ENCODE assay signal across 8 cellular contexts in the genomic region with DNA sequence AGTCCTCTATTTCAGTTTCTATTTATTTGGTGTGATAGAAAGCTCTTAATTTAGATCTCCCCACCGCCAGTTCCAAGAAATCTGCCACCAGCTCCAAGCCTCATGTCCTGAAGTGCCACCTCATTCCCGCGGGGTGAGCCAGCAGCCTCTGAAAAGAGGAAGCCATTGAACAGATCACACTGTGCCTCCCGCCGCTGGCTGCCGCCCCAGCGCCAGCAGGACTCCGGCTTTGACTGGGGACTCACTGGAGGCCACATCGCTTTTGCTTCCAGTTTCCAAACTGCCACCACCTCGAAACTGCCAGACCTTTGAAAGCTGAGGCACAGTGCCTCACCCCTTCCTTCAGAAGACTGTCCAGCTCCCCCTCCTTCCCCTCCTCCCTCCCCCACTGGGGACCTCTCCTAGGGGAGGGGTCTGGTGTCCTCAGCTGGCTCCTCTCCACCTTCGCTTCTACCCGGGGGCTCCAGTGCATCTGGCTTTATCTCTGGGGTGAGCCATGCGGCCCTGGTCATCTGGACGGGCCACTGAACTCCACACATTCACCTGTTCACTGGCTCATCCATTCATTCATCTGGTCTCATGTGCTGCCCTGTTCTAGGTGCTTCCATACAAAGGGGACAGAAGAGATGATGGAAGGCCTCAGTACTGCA. TPM values are rescaled to one million over a fixed set of nuclear protein-coding genes. Genes with fewer than 3 reads are reported as not detected.
DNase-seq lines count a peak whose midpoint lies in the region; ATAC-seq and TF ChIP-seq lines count a peak whose summit lies in the region.

No MANE protein-coding gene starts in this region.

- no peaks in the 10 kb centered on the region for H3K9me2 ChIP-seq in OCI-LY1 (ENCODE audit: low read depth, low read length)

- peaks cover 8 to 21% of the 10 kb centered on the region in 2 donors for H3K4me1 Mint-ChIP-seq in natural killer cell

- intact Hi-C loops in natural killer cell (cut with micrococcal nuclease) = no loop called here

- H3K27ac ChIP-seq in OCI-LY1 (ENCODE audit: low read depth, low read length, poor library complexity, severe bottlenecking) (no peak overlapping the region), coronary artery (peak overlapping the region; percentile 60 to 78)

- no peaks in the 10 kb centered on the region for H3K27me3 ChIP-seq in OCI-LY1 (ENCODE audit: insufficient read depth, low read length)

- H3K4me2 ChIP-seq in OCI-LY1 (ENCODE audit: low read length) = peak overlapping the region; percentile 40

- H3K4me3 Mint-ChIP-seq in natural killer cell = peak overlapping the region; percentile 58

- DNase-seq in activated T-cell treated with anti-CD3 and anti-CD28 coated beads for 48 hours (ENCODE audit: low read depth) = peak; percentile 40
- no peak for DNase-seq in activated T-cell treated with anti-CD3 and anti-CD28 coated beads for 4 hours
- DNase-seq in coronary artery (ENCODE audit: low spot score) = peak; percentile 87
- DNase-seq in natural killer cell = no peak
- DNase-seq in DMS79 (lab: John Stamatoyannopoulos, UW) = no peak
- DNase-seq in DMS153 (lab: John Stamatoyannopoulos, UW) = no peak

- H2AFZ ChIP-seq in OCI-LY1 (ENCODE audit: low read length) = no peak overlapping the region

- ATAC-seq in HG02763 (IDR thresholded peaks at IDR 0.05; ENCODE audit: unreplicated experiment) = peak; percentile 64
- peak; percentile 77 to 83 (median 81) for ATAC-seq in natural killer cell

- no peaks in the 10 kb centered on the region for H3K9me3 Mint-ChIP-seq in natural killer cell

- H3K36me3 Mint-ChIP-seq in natural killer cell = no peaks in the 10 kb centered on the region

- peak overlapping the region in 1 of 2 donors; percentile 84 for H3K27ac Mint-ChIP-seq in natural killer cell

- H3K27me3 Mint-ChIP-seq in natural killer cell (ENCODE audit: low read depth in 2 of 2) = peaks cover 0 to 6% of the 10 kb centered on the region in 2 donors

- no peaks in the 10 kb centered on the region for H3K79me2 ChIP-seq in OCI-LY1 (ENCODE audit: insufficient read depth, low read length)

- H3K9me3 ChIP-seq in OCI-LY1 (ENCODE audit: low read length) = peaks cover 10% of the 10 kb centered on the region; the same call in 1 of the 2 replicates

- H3K9ac ChIP-seq in OCI-LY1 (ENCODE audit: low read length) = no peak overlapping the region; the same call in 1 of the 2 replicates

- no peaks in the 10 kb centered on the region for H4K20me1 ChIP-seq in OCI-LY1 (ENCODE audit: insufficient read depth, low read length)

- peak overlapping the region; percentile 5 for H3K4me3 ChIP-seq in OCI-LY1 (ENCODE audit: low read depth, low read length, poor library complexity, severe bottlenecking)
- peak overlapping the region; percentile 57 for H3K4me3 ChIP-seq in coronary artery

- H3F3A ChIP-seq in OCI-LY1 (ENCODE audit: insufficient read depth, low read length) = no peaks in the 10 kb centered on the region

- TF ChIP-seq CTCF in OCI-LY1 (IDR thresholded peaks at IDR 0.05; ENCODE audit: low read length) = no peak
- TF ChIP-seq CTCF in coronary artery (IDR thresholded peaks at IDR 0.05) = no peak
- no peak for TF ChIP-seq CTCF in natural killer cell (IDR thresholded peaks at IDR 0.05)

- H3K36me3 ChIP-seq in OCI-LY1 (ENCODE audit: insufficient read depth, low read length) = peaks cover 8% of the 10 kb centered on the region

- H3K4me1 ChIP-seq in OCI-LY1 (ENCODE audit: insufficient read depth, low read length, severe bottlenecking) = peaks cover 10% of the 10 kb centered on the region

RNA-seq across cellular contexts. Expression of a gene that starts 59.0 kb away (rescaled TPM):
- 10 to 100 TPM; 71.1 to 84.7 (median 72.2) TPM for total RNA-seq in natural killer cell

Comparison
In these comparisons a context has a peak if more than half of its experiments do, and no peak if none do; other contexts are left out.
1. DNase-seq: peak in activated T-cell treated with anti-CD3 and anti-CD28 coated beads for 48 hours (single experiment) and coronary artery (single experiment); none in activated T-cell treated with anti-CD3 and anti-CD28 coated beads for 4 hours (single experiment), natural killer cell (single experiment), DMS79 (single experiment) and DMS153 (single experiment).